ENCODE assay signal across 16 cellular contexts in genomic region chr2:201754683-201755415, GRCh38. TPM values are rescaled to one million over a fixed set of nuclear protein-coding genes. Genes with fewer than 3 reads are reported as not detected.
DNase-seq lines count a peak whose midpoint lies in the region; ATAC-seq and TF ChIP-seq lines count a peak whose summit lies in the region.
"Had no signal": no experiment of that assay in that cellular context is flagged by ENCODE, and none has a peak within 500 bp of the region (broad histone marks: within the 10 kb centered on the region; RNA-seq: fewer than 3 reads in every experiment).

No MANE protein-coding gene starts in this region.

- H3K36me3 ChIP-seq in cardiac muscle cell = peaks cover 9% of the 10 kb centered on the region
- peaks cover 0 to 94% (median 64%) of the 10 kb centered on the region in 9 donors for H3K36me3 ChIP-seq in heart left ventricle
- no peaks in the 10 kb centered on the region for H3K36me3 ChIP-seq in KMS-11 (ENCODE audit: insufficient read depth)

- no peak overlapping the region for H2AFZ ChIP-seq in KMS-11 (ENCODE audit: low read depth)

- H3K27me3 ChIP-seq in cardiac muscle cell (no peaks in the 10 kb centered on the region), heart left ventricle (no peaks in the 10 kb centered on the region), KMS-11 (ENCODE audit: insufficient read depth, low read depth) (no peaks in the 10 kb centered on the region)

- H3K4me3 ChIP-seq in cardiac muscle cell = no peak overlapping the region
- H3K4me3 ChIP-seq in heart left ventricle = no peak overlapping the region
- no peak overlapping the region for H3K4me3 ChIP-seq in KMS-11 (IDR thresholded peaks at IDR 0.05; ENCODE audit: insufficient read depth, low read depth, low read length)
- H3K4me3 ChIP-seq in fibroblast of villous mesenchyme (ENCODE audit: low read depth, low read length) = no peak overlapping the region
- H3K4me3 ChIP-seq in skeletal muscle cell (ENCODE audit: low read depth, low read length) = no peak overlapping the region
- H3K4me3 ChIP-seq: SK-N-MC had no signal

- no peaks in the 10 kb centered on the region; the same call in 1 of the 2 replicates for H3K79me2 ChIP-seq in KMS-11 (ENCODE audit: insufficient read depth, low read depth)

- H4K20me1 ChIP-seq in KMS-11 (ENCODE audit: insufficient read depth) = no peaks in the 10 kb centered on the region

- no peak overlapping the region for H3K9ac ChIP-seq in KMS-11

- no peak for DNase-seq in cardiac muscle cell (ENCODE audit: low read depth in 1 of 2, low spot score in 1 of 2)
- no peak for DNase-seq in heart left ventricle
- peak; percentile 55 for DNase-seq in fibroblast of villous mesenchyme (ENCODE audit: low read depth)
- DNase-seq in skeletal muscle cell (ENCODE audit: low read depth) = peak; percentile 7
- DNase-seq in NCI-H1436 treated with DMSO at 0.1 percent for 48 hours (lab: John Stamatoyannopoulos, UW) = no peak
- DNase-seq in NCI-H510A treated with DMSO at 0.1 percent for 48 hours (lab: John Stamatoyannopoulos, UW) = no peak
- DNase-seq: 8988T, DMS79 treated with DMSO at 0.1 percent for 48 hours, H7, NCI-H1694, NCI-H2107, NCI-H748 treated with DMSO at 0.1 percent for 48 hours had no signal

- H3K4me1 ChIP-seq in cardiac muscle cell (ENCODE audit: low read depth) (no peaks in the 10 kb centered on the region), heart left ventricle (peaks cover 0 to 5% (median 0%) of the 10 kb centered on the region in 12 donors), KMS-11 (ENCODE audit: low read depth, poor library complexity, severe bottlenecking) (peaks cover 67% of the 10 kb centered on the region)

- H3K9me3 ChIP-seq in cardiac muscle cell (ENCODE audit: low read depth) = no peaks in the 10 kb centered on the region
- H3K9me3 ChIP-seq in heart left ventricle = no peaks in the 10 kb centered on the region

- TF ChIP-seq POLR2A in heart left ventricle (IDR thresholded peaks at IDR 0.05) = no peak

- TF ChIP-seq CTCF in cardiac muscle cell (IDR thresholded peaks at IDR 0.05; ENCODE audit: low read depth, low read length) (no peak), heart left ventricle (IDR thresholded peaks at IDR 0.05) (no peak), KMS-11 (conservative IDR thresholded peaks at IDR 0.05; ENCODE audit: low read depth, low read length) (no peak), fibroblast of villous mesenchyme (IDR thresholded peaks at IDR 0.05; ENCODE audit: insufficient read depth, low read depth, low read length) (no peak)

- H3K27ac ChIP-seq in cardiac muscle cell (peak overlapping the region; percentile 25), heart left ventricle (no peak overlapping the region), KMS-11 (peak overlapping the region; percentile 92; the same call in 1 of the 2 replicates)
- H3K27ac ChIP-seq: SK-N-MC had no signal

- intact Hi-C loops in heart left ventricle (cut with DNase I) = no loop called here

- no peak for ATAC-seq in heart left ventricle
- ATAC-seq in HG03175 (IDR thresholded peaks at IDR 0.05; ENCODE audit: unreplicated experiment) = no peak
- ATAC-seq: Right ventricle myocardium inferior had no signal

- no peak overlapping the region for H3K4me2 ChIP-seq in KMS-11

- 92 to 96% (median 94%) methylated on average over 7 of the region's 7 CpGs for WGBS in heart left ventricle, 4 donors

RNA-seq across cellular contexts. Expression of gene ALS2, which starts 25.9 kb away (rescaled TPM):
- total RNA-seq in cardiac muscle cell (19.4 and 24.2 TPM in 2 replicates), heart left ventricle (10 to 100 TPM; 24.8 to 45.1 (median 35.8) TPM), fibroblast of villous mesenchyme (27.4 and 44.0 TPM in 2 replicates)
- polyA plus RNA-seq in cardiac muscle cell (12.1 and 17.0 TPM in 2 replicates), heart left ventricle (10 to 100 TPM; 12.3 to 18.5 TPM)

RNA-seq across cellular contexts. Expression of gene CDK15, which starts 51.5 kb away (rescaled TPM):
- total RNA-seq in cardiac muscle cell = not detected in 2 replicates
- not detected in 2 replicates for polyA plus RNA-seq in cardiac muscle cell
- total RNA-seq in heart left ventricle = under 1 TPM in 6 of 9 donors, not detected in 3; 0.07 to 0.50 (median 0.21) TPM
- polyA plus RNA-seq in heart left ventricle = under 1 TPM; 0.08 to 0.18 TPM
- total RNA-seq in fibroblast of villous mesenchyme = 3.5 and 7.4 TPM in 2 replicates
- total RNA-seq: H7 had no signal

RNA-seq across cellular contexts. Expression of gene MPP4, which starts 56.4 kb away (rescaled TPM):
- 0.04 and 0.27 TPM in 2 replicates for total RNA-seq in cardiac muscle cell
- 0.15 TPM in 1 of 2 replicates, not detected in the other for polyA plus RNA-seq in cardiac muscle cell
- under 1 TPM in 2 of 9 donors, not detected in 7; 0.24 to 0.25 TPM for total RNA-seq in heart left ventricle
- under 1 TPM in 1 of 2 donors, not detected in 1; 0.24 TPM for polyA plus RNA-seq in heart left ventricle
- 5.2 and 5.5 TPM in 2 replicates for total RNA-seq in fibroblast of villous mesenchyme
- total RNA-seq: H7, Right ventricle myocardium inferior had no signal

Comparison
In these comparisons a context has a peak if more than half of its experiments do, and no peak if none do; other contexts are left out.
1. H3K27ac ChIP-seq: peak in cardiac muscle cell (single experiment) and KMS-11 (single experiment); none in heart left ventricle (0 of 12).
2. DNase-seq: peak in fibroblast of villous mesenchyme (single experiment) and skeletal muscle cell (single experiment); none in cardiac muscle cell (0 of 2), heart left ventricle (0 of 5), NCI-H1436 treated with DMSO at 0.1 percent for 48 hours (single experiment) and NCI-H510A treated with DMSO at 0.1 percent for 48 hours (single experiment).